In the genomic region with DNA sequence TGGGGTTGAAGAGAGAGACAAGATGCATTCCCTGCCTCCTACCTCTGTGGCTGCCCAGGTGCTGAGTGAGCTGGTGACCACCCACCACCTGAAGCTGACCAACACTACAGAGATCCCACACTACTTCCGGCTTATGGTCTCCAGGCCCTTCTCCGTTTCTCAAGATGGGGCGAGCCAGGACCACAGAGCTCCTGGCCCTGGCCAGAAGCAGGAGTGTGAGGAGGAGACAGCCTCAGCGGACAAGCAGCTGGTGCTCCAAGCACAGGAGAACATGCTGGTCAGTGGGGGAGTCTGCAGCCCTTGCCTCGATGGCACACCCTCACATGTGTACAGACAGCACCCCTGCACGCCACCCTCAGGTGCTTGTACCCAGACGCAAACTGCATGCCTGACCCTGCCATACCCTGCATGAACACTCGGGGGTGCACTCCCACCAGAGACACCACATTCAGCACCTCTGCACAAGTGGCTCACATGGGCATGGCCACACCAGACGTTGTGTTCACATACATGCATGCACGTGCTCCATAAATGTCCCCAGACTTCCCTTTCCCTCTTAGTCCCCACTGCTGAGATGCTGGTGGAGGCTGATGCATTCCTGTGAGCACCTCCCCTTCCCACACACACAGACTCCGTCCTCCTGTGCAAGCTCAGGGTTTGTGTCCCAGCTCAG, we compare ENCODE assay signal across 8 cellular contexts. TPM values are rescaled to one million over a fixed set of nuclear protein-coding genes. Genes with fewer than 3 reads are reported as not detected.
DNase-seq lines count a peak whose midpoint lies in the region; ATAC-seq, FAIRE-seq and TF ChIP-seq lines count a peak whose summit lies in the region.

No MANE protein-coding gene starts in this region.

- H3K9me3 ChIP-seq in Karpas-422 (ENCODE audit: low read length) (no peaks in the 10 kb centered on the region), left lung (no peaks in the 10 kb centered on the region)

- no peak overlapping the region for H3K4me3 ChIP-seq in Karpas-422 (ENCODE audit: low read length)
- H3K4me3 ChIP-seq in WI38 (ENCODE audit: low read depth, low read length), result no peak overlapping the region
- no peak overlapping the region for H3K4me3 ChIP-seq in bronchial epithelial cell (ENCODE audit: low read depth, low read length)
- H3K4me3 ChIP-seq in left lung, result no peak overlapping the region

- no peaks in the 10 kb centered on the region for H3K27me3 ChIP-seq in Karpas-422 (ENCODE audit: low read length)
- H3K27me3 ChIP-seq in bronchial epithelial cell (ENCODE audit: control insufficient read depth, insufficient read depth, low read length), result no peaks in the 10 kb centered on the region
- H3K27me3 ChIP-seq in left lung, result no peaks in the 10 kb centered on the region

- no peaks in the 10 kb centered on the region for H4K20me1 ChIP-seq in Karpas-422 (ENCODE audit: insufficient read depth, low read depth, low read length)

- DNase-seq in GF-D8 (lab: John Stamatoyannopoulos, UW) (peak; percentile 37), Karpas-422 (peak; percentile 93), bronchial epithelial cell (ENCODE audit: low read depth) (peak; percentile 57), left lung (peak; percentile 71 to 84), RCC 7860 (ENCODE audit: low spot score) (no peak)
- DNase-seq in stimulated activated CD8-positive, alpha-beta memory T cell treated with anti-CD3 and anti-CD28 coated beads, Interleukin-12 subunit alpha, Interleukin-12 subunit beta, amount 100 ng/mL, for 1 hour (ENCODE audit: low read depth), result peak; percentile 61

- H3K79me2 ChIP-seq in Karpas-422 (ENCODE audit: low read length), result no peaks in the 10 kb centered on the region

- peak; percentile 87 for TF ChIP-seq CTCF in WI38 (IDR thresholded peaks at IDR 0.05; ENCODE audit: low read depth, low read length)
- peak; percentile 94 for TF ChIP-seq CTCF in bronchial epithelial cell (IDR thresholded peaks at IDR 0.05; ENCODE audit: insufficient read depth, low read length, severe bottlenecking)
- peak; percentile 56 to 79 for TF ChIP-seq CTCF in left lung (IDR thresholded peaks at IDR 0.05)

- H3K36me3 ChIP-seq in Karpas-422 (ENCODE audit: insufficient read depth, low read length) (peaks cover 2% of the 10 kb centered on the region), bronchial epithelial cell (ENCODE audit: control insufficient read depth, insufficient read depth, low read length) (peaks cover 15% of the 10 kb centered on the region), left lung (peaks cover 0 to 41% of the 10 kb centered on the region in 2 donors)

- H3K9me2 ChIP-seq in Karpas-422 (replicated peaks; ENCODE audit: insufficient read depth, low read length), result no peaks in the 10 kb centered on the region

- H3K4me1 ChIP-seq in Karpas-422 (ENCODE audit: low read length) (no peaks in the 10 kb centered on the region), left lung (peaks cover 0 to 8% of the 10 kb centered on the region in 2 donors)

- no peak overlapping the region for H3K4me2 ChIP-seq in Karpas-422 (ENCODE audit: low read depth, low read length, poor library complexity, severe bottlenecking)

- FAIRE-seq in bronchial epithelial cell (lab: Jason Lieb, UNC) (peak; percentile 43), RCC 7860 (lab: Jason Lieb, UNC) (no peak)

- no peak overlapping the region for H3K27ac ChIP-seq in Karpas-422 (ENCODE audit: low read length)
- no peak overlapping the region for H3K27ac ChIP-seq in left lung

- ATAC-seq in GM21515 (IDR thresholded peaks at IDR 0.05; ENCODE audit: unreplicated experiment), result peak; percentile 65
- ATAC-seq in left lung, result peak; percentile 90

- H3K9ac ChIP-seq in Karpas-422 (ENCODE audit: low read length), result no peak overlapping the region

- intact Hi-C loops in left lung (cut with DNase I), result no loop called here

- H2AFZ ChIP-seq in Karpas-422 (ENCODE audit: low read length), result no peak overlapping the region

RNA-seq across cellular contexts. Expression of a gene that starts 19.0 kb away (rescaled TPM):
- total RNA-seq in Karpas-422 (2014; rRNA removed; shearing (Covaris generic); ENCODE audit: low replicate concordance), result 23.4 and 34.4 TPM in 2 replicates
- 54.2 and 82.2 TPM in 2 replicates for total RNA-seq in bronchial epithelial cell
- total RNA-seq in left lung, result 100 to 1,000 TPM in 1 of 2 donors, 10 to 100 TPM in 1; 97.5 to 106 TPM

RNA-seq across cellular contexts. Expression of a gene that starts 20.6 kb away (rescaled TPM):
- 11.3 and 23.0 TPM in 2 replicates for total RNA-seq in Karpas-422 (2014; rRNA removed; shearing (Covaris generic); ENCODE audit: low replicate concordance)
- 14.7 and 21.5 TPM in 2 replicates for total RNA-seq in bronchial epithelial cell
- total RNA-seq in left lung, result 10 to 100 TPM; 51.5 to 97.4 TPM

RNA-seq across cellular contexts. Expression of a gene that starts 47.5 kb away (rescaled TPM):
- 42.7 and 55.3 TPM in 2 replicates for total RNA-seq in Karpas-422 (2014; rRNA removed; shearing (Covaris generic); ENCODE audit: low replicate concordance)
- total RNA-seq in bronchial epithelial cell, result 95.3 and 121 TPM in 2 replicates
- 10 to 100 TPM; 26.4 to 35.6 TPM for total RNA-seq in left lung
